Comparison of ENCODE assay signal across 1 cellular context in the genomic region with DNA sequence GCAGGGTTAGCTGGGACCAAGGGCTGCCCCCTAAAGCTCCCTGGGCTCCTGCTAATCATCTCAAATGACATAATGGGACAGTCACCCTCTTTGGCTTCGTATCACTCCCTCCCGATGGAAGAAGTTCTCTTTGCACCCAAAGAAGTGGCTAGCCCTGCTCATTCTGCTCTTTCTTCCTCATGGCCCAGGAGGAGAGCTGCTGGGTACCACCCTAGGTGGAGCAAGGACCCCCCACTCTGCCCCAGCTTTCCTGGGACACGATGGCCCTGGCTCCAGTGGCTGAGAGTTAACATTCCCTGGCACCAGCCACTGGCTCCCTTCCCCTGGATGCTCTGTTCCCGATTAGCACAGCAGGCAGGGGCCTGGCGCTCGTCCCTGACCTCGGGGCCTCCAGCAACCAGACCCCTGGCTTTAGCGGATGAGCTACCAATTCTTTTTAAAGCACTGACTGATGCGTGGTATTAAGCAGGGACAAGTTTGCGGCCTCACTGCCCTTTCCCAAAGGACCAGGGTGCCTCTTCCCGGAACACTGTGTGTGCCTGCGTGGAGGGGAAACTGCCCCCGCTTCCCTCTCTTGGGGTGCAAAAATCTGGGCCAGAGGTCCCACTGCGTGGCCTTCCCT.
TF ChIP-seq lines count a peak whose summit lies in the region.

No MANE protein-coding gene starts in this region.

TF ChIP-seq in HepG2, 621 proteins besides CTCF, POLR2A, EP300 and RAD21 (continued from another document):
- TF ChIP-seq MAZ (IDR thresholded peaks at IDR 0.05; ENCODE audit: borderline replicate concordance, low read depth, low read length) (no peak), MAZ (CRISPR knock-in tag; IDR thresholded peaks at IDR 0.05; ENCODE audit: low read depth) (no peak), SAP130 (CRISPR knock-in tag; IDR thresholded peaks at IDR 0.05; ENCODE audit: low read depth) (peak; percentile 20; the same call in 1 of the 2 replicates)
